Comparison of ENCODE assay signal across 1 cellular context in the genomic region with DNA sequence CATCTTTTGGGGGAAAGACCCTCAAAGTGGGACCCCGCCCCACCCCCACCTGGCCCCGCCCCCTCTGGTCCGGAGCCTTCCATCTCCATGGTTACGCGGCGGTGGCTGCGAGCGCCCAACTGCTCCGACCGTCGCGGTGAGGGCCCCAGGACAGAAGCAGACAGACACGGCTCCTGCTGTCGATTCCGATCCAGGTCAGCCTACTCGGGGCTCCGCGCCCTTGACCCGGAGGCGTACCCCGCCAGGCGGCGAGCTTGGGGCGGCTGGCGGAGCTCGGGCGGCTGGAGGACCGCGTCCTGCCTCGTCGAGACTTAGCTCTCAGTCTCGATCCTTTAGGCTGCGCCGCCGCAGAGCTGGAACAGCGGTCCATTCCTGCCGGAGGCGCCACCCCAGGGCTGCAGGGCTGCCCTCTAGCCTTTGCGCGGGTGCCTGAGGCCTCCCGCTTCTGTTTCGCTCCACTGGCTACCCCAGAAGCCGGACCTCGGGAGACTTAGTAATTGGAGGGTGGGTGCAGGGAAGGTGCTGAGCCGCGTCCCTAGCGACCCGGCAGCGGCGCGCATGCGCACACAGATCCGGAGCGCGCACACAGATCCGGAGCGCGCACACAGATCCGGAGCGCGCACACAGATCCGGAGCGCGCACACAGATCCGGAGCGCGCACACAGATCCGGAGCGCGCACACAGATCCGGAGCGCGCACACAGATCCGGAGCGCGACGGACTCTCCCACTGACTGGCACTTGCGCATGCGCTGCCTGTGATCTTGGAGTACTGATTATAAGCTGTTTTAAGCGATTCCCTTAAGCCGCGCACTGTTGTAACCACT.
TF ChIP-seq lines count a peak whose summit lies in the region.

A gene with protein sequence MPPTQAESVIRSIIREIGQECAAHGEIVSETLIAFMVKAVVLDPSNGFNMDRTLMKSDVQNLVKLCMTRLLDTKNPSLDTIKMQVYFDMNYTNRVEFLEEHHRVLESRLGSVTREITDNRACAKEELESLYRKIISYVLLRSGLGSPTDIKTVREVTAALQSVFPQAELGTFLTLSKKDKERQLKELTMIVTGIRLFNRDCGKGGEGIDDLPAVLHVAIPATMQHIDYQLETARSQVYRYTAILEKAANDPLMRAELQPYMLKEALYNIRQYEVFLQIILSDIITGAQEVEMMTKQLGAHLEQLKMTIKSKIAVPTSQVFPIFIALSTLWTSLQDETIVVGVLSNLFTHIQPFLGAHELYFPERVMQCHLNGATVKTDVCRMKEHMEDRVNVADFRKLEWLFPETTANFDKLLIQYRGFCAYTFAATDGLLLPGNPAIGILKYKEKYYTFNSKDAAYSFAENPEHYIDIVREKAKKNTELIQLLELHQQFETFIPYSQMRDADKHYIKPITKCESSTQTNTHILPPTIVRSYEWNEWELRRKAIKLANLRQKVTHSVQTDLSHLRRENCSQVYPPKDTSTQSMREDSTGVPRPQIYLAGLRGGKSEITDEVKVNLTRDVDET (plus strand): TSS at position 77 of the 825 bp plus-strand sequence. CDS start 1,868 bp downstream, outside the sequence.

TF ChIP-seq in K562, 482 proteins besides CTCF, POLR2A, EP300 and RAD21 (continued from another document):
- TF ChIP-seq ZNF644 (tag; IDR thresholded peaks at IDR 0.05; ENCODE audit: low read depth), result peak; percentile 69; the same call in 1 of the 2 replicates
- TF ChIP-seq RB1 (IDR thresholded peaks at IDR 0.05; ENCODE audit: low read depth), result peak; percentile 36; the same call in 1 of the 2 replicates
- TF ChIP-seq ATF7 (IDR thresholded peaks at IDR 0.05), result peak; percentile 47; the same call in 1 of the 2 replicates
- TF ChIP-seq, protein P1, sequence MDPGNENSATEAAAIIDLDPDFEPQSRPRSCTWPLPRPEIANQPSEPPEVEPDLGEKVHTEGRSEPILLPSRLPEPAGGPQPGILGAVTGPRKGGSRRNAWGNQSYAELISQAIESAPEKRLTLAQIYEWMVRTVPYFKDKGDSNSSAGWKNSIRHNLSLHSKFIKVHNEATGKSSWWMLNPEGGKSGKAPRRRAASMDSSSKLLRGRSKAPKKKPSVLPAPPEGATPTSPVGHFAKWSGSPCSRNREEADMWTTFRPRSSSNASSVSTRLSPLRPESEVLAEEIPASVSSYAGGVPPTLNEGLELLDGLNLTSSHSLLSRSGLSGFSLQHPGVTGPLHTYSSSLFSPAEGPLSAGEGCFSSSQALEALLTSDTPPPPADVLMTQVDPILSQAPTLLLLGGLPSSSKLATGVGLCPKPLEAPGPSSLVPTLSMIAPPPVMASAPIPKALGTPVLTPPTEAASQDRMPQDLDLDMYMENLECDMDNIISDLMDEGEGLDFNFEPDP (CRISPR knock-in tag; IDR thresholded peaks at IDR 0.05), result no peak
- no peak for TF ChIP-seq MTA1 (IDR thresholded peaks at IDR 0.05; ENCODE audit: borderline replicate concordance)
- TF ChIP-seq PHB (CRISPR knock-in tag; IDR thresholded peaks at IDR 0.05), result 0 out of 2 replicates have a peak, but pooled peaks have one; percentile 15
- TF ChIP-seq RFX1 (IDR thresholded peaks at IDR 0.05), result peak; percentile 89
- TF ChIP-seq ZNF830 (CRISPR knock-in tag; IDR thresholded peaks at IDR 0.05), result 0 out of 2 replicates have a peak, but pooled peaks have one; percentile 59
- TF ChIP-seq POLR2G (IDR thresholded peaks at IDR 0.05; ENCODE audit: low read depth, low read length), result peak; percentile 69
- no peak for TF ChIP-seq NFIC (IDR thresholded peaks at IDR 0.05)
- no peak for TF ChIP-seq ZNF134 (CRISPR knock-in tag; conservative IDR thresholded peaks at IDR 0.05)
- peak; percentile 73 for TF ChIP-seq RBBP5 (IDR thresholded peaks at IDR 0.05; ENCODE audit: borderline replicate concordance, insufficient read depth, low read length, poor library complexity, severe bottlenecking)
- peak in 1 of 2 experiments; percentile 91; a peak in 2 of 4 replicates for TF ChIP-seq HDAC1 (IDR thresholded peaks at IDR 0.05)
- no peak for TF ChIP-seq ATF1 (CRISPR knock-in tag; IDR thresholded peaks at IDR 0.05)
- peak; percentile 31; the same call in 1 of the 2 replicates for TF ChIP-seq ATF1 (tag; IDR thresholded peaks at IDR 0.05)
- TF ChIP-seq LCOR (CRISPR knock-in tag; IDR thresholded peaks at IDR 0.05), result 0 out of 2 replicates have a peak, but pooled peaks have one; percentile 26
- no peak for TF ChIP-seq ZNF57 (CRISPR knock-in tag; IDR thresholded peaks at IDR 0.05)
- TF ChIP-seq, protein P2, sequence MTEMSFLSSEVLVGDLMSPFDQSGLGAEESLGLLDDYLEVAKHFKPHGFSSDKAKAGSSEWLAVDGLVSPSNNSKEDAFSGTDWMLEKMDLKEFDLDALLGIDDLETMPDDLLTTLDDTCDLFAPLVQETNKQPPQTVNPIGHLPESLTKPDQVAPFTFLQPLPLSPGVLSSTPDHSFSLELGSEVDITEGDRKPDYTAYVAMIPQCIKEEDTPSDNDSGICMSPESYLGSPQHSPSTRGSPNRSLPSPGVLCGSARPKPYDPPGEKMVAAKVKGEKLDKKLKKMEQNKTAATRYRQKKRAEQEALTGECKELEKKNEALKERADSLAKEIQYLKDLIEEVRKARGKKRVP (CRISPR knock-in tag; IDR thresholded peaks at IDR 0.05), result 0 out of 2 replicates have a peak, but pooled peaks have one; percentile 36
- TF ChIP-seq, protein P3, sequence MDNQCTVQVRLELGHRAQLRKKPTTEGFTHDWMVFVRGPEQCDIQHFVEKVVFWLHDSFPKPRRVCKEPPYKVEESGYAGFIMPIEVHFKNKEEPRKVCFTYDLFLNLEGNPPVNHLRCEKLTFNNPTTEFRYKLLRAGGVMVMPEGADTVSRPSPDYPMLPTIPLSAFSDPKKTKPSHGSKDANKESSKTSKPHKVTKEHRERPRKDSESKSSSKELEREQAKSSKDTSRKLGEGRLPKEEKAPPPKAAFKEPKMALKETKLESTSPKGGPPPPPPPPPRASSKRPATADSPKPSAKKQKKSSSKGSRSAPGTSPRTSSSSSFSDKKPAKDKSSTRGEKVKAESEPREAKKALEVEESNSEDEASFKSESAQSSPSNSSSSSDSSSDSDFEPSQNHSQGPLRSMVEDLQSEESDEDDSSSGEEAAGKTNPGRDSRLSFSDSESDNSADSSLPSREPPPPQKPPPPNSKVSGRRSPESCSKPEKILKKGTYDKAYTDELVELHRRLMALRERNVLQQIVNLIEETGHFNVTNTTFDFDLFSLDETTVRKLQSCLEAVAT (IDR thresholded peaks at IDR 0.05), result 0 out of 4 replicates have a peak, but pooled peaks of 1 of the 2 experiments have one; percentile 33
- TF ChIP-seq HMGN3 (IDR thresholded peaks at IDR 0.05; ENCODE audit: borderline replicate concordance, extremely low read depth, insufficient read length, low read depth, low read length), result peak; percentile 27
- peak; percentile 98 to 99 for TF ChIP-seq NRF1 (conservative IDR thresholded peaks at IDR 0.05 in 1 of 2, IDR thresholded peaks at IDR 0.05 in 1 of 2)
- TF ChIP-seq, protein P4, sequence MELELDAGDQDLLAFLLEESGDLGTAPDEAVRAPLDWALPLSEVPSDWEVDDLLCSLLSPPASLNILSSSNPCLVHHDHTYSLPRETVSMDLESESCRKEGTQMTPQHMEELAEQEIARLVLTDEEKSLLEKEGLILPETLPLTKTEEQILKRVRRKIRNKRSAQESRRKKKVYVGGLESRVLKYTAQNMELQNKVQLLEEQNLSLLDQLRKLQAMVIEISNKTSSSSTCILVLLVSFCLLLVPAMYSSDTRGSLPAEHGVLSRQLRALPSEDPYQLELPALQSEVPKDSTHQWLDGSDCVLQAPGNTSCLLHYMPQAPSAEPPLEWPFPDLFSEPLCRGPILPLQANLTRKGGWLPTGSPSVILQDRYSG (tag; conservative IDR thresholded peaks at IDR 0.05; ENCODE audit: low read depth), result peak; percentile 37; the same call in 1 of the 2 replicates
- no peak for TF ChIP-seq ZNF778 (CRISPR knock-in tag; IDR thresholded peaks at IDR 0.05)
- TF ChIP-seq HLTF (IDR thresholded peaks at IDR 0.05), result 0 out of 2 replicates have a peak, but pooled peaks have one; percentile 45
- TF ChIP-seq, protein P5, sequence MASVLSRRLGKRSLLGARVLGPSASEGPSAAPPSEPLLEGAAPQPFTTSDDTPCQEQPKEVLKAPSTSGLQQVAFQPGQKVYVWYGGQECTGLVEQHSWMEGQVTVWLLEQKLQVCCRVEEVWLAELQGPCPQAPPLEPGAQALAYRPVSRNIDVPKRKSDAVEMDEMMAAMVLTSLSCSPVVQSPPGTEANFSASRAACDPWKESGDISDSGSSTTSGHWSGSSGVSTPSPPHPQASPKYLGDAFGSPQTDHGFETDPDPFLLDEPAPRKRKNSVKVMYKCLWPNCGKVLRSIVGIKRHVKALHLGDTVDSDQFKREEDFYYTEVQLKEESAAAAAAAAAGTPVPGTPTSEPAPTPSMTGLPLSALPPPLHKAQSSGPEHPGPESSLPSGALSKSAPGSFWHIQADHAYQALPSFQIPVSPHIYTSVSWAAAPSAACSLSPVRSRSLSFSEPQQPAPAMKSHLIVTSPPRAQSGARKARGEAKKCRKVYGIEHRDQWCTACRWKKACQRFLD (CRISPR knock-in tag; IDR thresholded peaks at IDR 0.05), result peak; percentile 95
- TF ChIP-seq, protein P6, sequence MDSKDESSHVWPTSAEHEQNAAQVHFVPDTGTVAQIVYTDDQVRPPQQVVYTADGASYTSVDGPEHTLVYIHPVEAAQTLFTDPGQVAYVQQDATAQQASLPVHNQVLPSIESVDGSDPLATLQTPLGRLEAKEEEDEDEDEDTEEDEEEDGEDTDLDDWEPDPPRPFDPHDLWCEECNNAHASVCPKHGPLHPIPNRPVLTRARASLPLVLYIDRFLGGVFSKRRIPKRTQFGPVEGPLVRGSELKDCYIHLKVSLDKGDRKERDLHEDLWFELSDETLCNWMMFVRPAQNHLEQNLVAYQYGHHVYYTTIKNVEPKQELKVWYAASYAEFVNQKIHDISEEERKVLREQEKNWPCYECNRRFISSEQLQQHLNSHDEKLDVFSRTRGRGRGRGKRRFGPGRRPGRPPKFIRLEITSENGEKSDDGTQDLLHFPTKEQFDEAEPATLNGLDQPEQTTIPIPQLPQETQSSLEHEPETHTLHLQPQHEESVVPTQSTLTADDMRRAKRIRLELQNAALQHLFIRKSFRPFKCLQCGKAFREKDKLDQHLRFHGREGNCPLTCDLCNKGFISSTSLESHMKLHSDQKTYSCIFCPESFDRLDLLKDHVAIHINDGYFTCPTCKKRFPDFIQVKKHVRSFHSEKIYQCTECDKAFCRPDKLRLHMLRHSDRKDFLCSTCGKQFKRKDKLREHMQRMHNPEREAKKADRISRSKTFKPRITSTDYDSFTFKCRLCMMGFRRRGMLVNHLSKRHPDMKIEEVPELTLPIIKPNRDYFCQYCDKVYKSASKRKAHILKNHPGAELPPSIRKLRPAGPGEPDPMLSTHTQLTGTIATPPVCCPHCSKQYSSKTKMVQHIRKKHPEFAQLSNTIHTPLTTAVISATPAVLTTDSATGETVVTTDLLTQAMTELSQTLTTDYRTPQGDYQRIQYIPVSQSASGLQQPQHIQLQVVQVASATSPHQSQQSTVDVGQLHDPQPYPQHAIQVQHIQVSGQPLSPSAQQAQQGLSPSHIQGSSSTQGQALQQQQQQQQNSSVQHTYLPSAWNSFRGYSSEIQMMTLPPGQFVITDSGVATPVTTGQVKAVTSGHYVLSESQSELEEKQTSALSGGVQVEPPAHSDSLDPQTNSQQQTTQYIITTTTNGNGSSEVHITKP (IDR thresholded peaks at IDR 0.05; ENCODE audit: partially characterized antibody), result peak; percentile 40
- peak; percentile 87 for TF ChIP-seq MEIS2 (IDR thresholded peaks at IDR 0.05; ENCODE audit: partially characterized antibody)
- TF ChIP-seq ZNF507 (tag; conservative IDR thresholded peaks at IDR 0.05), result no peak
- peak in 1 of 2 experiments; percentile 24; a peak in 1 of 4 replicates for TF ChIP-seq CSDE1 (IDR thresholded peaks at IDR 0.05)
- TF ChIP-seq BCOR (IDR thresholded peaks at IDR 0.05), result peak; percentile 52
- TF ChIP-seq, protein P7, sequence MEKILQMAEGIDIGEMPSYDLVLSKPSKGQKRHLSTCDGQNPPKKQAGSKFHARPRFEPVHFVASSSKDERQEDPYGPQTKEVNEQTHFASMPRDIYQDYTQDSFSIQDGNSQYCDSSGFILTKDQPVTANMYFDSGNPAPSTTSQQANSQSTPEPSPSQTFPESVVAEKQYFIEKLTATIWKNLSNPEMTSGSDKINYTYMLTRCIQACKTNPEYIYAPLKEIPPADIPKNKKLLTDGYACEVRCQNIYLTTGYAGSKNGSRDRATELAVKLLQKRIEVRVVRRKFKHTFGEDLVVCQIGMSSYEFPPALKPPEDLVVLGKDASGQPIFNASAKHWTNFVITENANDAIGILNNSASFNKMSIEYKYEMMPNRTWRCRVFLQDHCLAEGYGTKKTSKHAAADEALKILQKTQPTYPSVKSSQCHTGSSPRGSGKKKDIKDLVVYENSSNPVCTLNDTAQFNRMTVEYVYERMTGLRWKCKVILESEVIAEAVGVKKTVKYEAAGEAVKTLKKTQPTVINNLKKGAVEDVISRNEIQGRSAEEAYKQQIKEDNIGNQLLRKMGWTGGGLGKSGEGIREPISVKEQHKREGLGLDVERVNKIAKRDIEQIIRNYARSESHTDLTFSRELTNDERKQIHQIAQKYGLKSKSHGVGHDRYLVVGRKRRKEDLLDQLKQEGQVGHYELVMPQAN (IDR thresholded peaks at IDR 0.05; ENCODE audit: borderline replicate concordance), result peak; percentile 82
- TF ChIP-seq, protein P8, sequence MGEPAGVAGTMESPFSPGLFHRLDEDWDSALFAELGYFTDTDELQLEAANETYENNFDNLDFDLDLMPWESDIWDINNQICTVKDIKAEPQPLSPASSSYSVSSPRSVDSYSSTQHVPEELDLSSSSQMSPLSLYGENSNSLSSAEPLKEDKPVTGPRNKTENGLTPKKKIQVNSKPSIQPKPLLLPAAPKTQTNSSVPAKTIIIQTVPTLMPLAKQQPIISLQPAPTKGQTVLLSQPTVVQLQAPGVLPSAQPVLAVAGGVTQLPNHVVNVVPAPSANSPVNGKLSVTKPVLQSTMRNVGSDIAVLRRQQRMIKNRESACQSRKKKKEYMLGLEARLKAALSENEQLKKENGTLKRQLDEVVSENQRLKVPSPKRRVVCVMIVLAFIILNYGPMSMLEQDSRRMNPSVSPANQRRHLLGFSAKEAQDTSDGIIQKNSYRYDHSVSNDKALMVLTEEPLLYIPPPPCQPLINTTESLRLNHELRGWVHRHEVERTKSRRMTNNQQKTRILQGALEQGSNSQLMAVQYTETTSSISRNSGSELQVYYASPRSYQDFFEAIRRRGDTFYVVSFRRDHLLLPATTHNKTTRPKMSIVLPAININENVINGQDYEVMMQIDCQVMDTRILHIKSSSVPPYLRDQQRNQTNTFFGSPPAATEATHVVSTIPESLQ (CRISPR knock-in tag; IDR thresholded peaks at IDR 0.05), result 0 out of 2 replicates have a peak, but pooled peaks have one; percentile 38
- peak; percentile 8; the same call in 1 of the 2 replicates for TF ChIP-seq L3MBTL2 (IDR thresholded peaks at IDR 0.05)
- TF ChIP-seq FIP1L1 (IDR thresholded peaks at IDR 0.05; ENCODE audit: low read depth, low read length, poor library complexity, severe bottlenecking), result peak; percentile 41
- no peak for TF ChIP-seq ZFP1 (CRISPR knock-in tag; IDR thresholded peaks at IDR 0.05)
- TF ChIP-seq CXXC5 (CRISPR knock-in tag; IDR thresholded peaks at IDR 0.05), result peak; percentile 70
